Comparison of ENCODE assay signal across 1 cellular context in the genomic region with DNA sequence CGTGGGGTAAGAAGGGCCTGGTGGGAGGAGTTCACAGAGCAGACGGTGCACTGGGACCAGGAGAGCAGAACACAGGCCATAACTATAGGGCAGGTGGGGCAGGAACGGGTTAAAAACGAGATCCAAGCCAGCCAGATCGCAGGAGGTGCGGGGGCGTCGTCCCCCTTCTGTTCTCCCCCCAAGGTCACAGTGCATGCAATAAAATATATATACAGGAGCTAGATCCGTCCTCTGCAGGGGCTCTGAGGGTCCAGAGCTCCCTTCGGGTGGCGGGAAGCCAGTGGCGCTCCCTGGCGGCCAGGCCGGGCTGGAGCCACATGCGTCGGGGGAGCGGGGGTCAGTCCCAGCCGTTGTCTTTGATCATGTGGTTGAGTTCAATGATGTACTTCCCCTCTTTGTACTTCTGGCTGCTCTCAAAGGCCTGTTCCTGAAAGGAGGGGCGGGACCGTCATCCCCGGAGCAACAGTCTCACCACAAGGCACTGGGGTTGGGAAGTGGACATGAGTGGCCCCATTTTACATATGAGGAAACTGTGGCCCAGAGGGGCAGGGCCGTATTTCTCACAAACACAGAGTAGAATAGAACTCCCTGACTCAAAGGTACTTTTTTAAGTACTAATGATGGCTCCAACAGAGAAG.
TF ChIP-seq lines count a peak whose summit lies in the region.

No MANE protein-coding gene starts in this region.

TF ChIP-seq in K562, 482 proteins besides CTCF, POLR2A, EP300 and RAD21 (continued from another document and continues in another):
- TF ChIP-seq, protein P1, sequence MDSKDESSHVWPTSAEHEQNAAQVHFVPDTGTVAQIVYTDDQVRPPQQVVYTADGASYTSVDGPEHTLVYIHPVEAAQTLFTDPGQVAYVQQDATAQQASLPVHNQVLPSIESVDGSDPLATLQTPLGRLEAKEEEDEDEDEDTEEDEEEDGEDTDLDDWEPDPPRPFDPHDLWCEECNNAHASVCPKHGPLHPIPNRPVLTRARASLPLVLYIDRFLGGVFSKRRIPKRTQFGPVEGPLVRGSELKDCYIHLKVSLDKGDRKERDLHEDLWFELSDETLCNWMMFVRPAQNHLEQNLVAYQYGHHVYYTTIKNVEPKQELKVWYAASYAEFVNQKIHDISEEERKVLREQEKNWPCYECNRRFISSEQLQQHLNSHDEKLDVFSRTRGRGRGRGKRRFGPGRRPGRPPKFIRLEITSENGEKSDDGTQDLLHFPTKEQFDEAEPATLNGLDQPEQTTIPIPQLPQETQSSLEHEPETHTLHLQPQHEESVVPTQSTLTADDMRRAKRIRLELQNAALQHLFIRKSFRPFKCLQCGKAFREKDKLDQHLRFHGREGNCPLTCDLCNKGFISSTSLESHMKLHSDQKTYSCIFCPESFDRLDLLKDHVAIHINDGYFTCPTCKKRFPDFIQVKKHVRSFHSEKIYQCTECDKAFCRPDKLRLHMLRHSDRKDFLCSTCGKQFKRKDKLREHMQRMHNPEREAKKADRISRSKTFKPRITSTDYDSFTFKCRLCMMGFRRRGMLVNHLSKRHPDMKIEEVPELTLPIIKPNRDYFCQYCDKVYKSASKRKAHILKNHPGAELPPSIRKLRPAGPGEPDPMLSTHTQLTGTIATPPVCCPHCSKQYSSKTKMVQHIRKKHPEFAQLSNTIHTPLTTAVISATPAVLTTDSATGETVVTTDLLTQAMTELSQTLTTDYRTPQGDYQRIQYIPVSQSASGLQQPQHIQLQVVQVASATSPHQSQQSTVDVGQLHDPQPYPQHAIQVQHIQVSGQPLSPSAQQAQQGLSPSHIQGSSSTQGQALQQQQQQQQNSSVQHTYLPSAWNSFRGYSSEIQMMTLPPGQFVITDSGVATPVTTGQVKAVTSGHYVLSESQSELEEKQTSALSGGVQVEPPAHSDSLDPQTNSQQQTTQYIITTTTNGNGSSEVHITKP (IDR thresholded peaks at IDR 0.05; ENCODE audit: partially characterized antibody): peak; percentile 57
- TF ChIP-seq ZNF766 (CRISPR knock-in tag; conservative IDR thresholded peaks at IDR 0.05) (peak; percentile 96), MXI1 (IDR thresholded peaks at IDR 0.05; ENCODE audit: low read depth, low read length) (no peak), STAG1 (CRISPR knock-in tag; IDR thresholded peaks at IDR 0.05; ENCODE audit: borderline replicate concordance) (no peak), CBFA2T2 (conservative IDR thresholded peaks at IDR 0.05) (no peak; the same call in 1 of the 2 replicates), MBD2 (IDR thresholded peaks at IDR 0.05; ENCODE audit: borderline replicate concordance, low read depth) (no peak), ZNF134 (CRISPR knock-in tag; conservative IDR thresholded peaks at IDR 0.05) (peak; percentile 75), TARDBP (IDR thresholded peaks at IDR 0.05) (no peak), HIVEP1 (CRISPR knock-in tag; IDR thresholded peaks at IDR 0.05) (peak; percentile 95), TCF7 (IDR thresholded peaks at IDR 0.05; ENCODE audit: borderline replicate concordance) (no peak), ZNF551 (CRISPR knock-in tag; IDR thresholded peaks at IDR 0.05) (no peak), ELF1 (tag; IDR thresholded peaks at IDR 0.05) (peak; percentile 78), ZNF668 (CRISPR knock-in tag; IDR thresholded peaks at IDR 0.05) (peak; percentile 96), RFX7 (CRISPR knock-in tag; IDR thresholded peaks at IDR 0.05) (peak; percentile 86; the same call in 1 of the 2 replicates), POLR2AphosphoS2 (IDR thresholded peaks at IDR 0.05; ENCODE audit: low read length) (no peak), DMBX1 (CRISPR knock-in tag; IDR thresholded peaks at IDR 0.05; ENCODE audit: borderline replicate concordance) (peak; percentile 98), ZNF444 (CRISPR knock-in tag; IDR thresholded peaks at IDR 0.05) (peak; percentile 83), MTA1 (IDR thresholded peaks at IDR 0.05; ENCODE audit: borderline replicate concordance) (peak; percentile 59), SMARCC2 (IDR thresholded peaks at IDR 0.05; ENCODE audit: low read depth) (no peak), SIN3B (IDR thresholded peaks at IDR 0.05; ENCODE audit: low read depth) (0 out of 2 replicates have a peak, but pooled peaks have one; percentile 4), NR3C1 (CRISPR knock-in tag; IDR thresholded peaks at IDR 0.05) (no peak), SRSF1 (IDR thresholded peaks at IDR 0.05; ENCODE audit: low read depth, low read length) (no peak), BMI1 (IDR thresholded peaks at IDR 0.05; ENCODE audit: low read length) (no peak), RBM34 (IDR thresholded peaks at IDR 0.05; ENCODE audit: borderline replicate concordance, insufficient read depth, low read length) (no peak), NR2F6 (CRISPR knock-in tag; IDR thresholded peaks at IDR 0.05) (no peak), ZNF644 (tag; IDR thresholded peaks at IDR 0.05; ENCODE audit: low read depth) (peak; percentile 85; the same call in 1 of the 2 replicates), ZNF586 (CRISPR knock-in tag; conservative IDR thresholded peaks at IDR 0.05) (peak; percentile 89), ASH1L (IDR thresholded peaks at IDR 0.05; ENCODE audit: borderline replicate concordance, low read depth, partially characterized antibody) (no peak), SMARCA4 (IDR thresholded peaks at IDR 0.05) (no peak; the same call in 1 of the 2 replicates), SOX6 (IDR thresholded peaks at IDR 0.05) (peak; percentile 94), MYNN (IDR thresholded peaks at IDR 0.05) (0 out of 2 replicates have a peak, but pooled peaks have one; percentile 8), MYNN (CRISPR knock-in tag; IDR thresholded peaks at IDR 0.05) (no peak), ZNF431 (CRISPR knock-in tag; IDR thresholded peaks at IDR 0.05) (no peak), HNRNPH1 (optimal IDR thresholded peaks at IDR 0.05; ENCODE audit: low read depth, low read length) (no peak), GABPB2 (CRISPR knock-in tag; conservative IDR thresholded peaks at IDR 0.05) (0 out of 2 replicates have a peak, but pooled peaks have one; percentile 67), ETV5 (CRISPR knock-in tag; IDR thresholded peaks at IDR 0.05; ENCODE audit: low read depth) (peak; percentile 99), MYC (IDR thresholded peaks at IDR 0.05; ENCODE audit: low read depth, low read length) (peak; percentile 98), MYC (CRISPR knock-in tag; IDR thresholded peaks at IDR 0.05; ENCODE audit: borderline replicate concordance, low read depth) (0 out of 2 replicates have a peak, but pooled peaks have one; percentile 60), GABPA (tag; conservative IDR thresholded peaks at IDR 0.05; ENCODE audit: low read depth) (peak; percentile 53), KDM4B (IDR thresholded peaks at IDR 0.05; ENCODE audit: borderline replicate concordance in 2 of 2, low read depth in 1 of 2) (no peak), NFIC (IDR thresholded peaks at IDR 0.05) (no peak), ARNT (IDR thresholded peaks at IDR 0.05) (no peak), POLR2B (IDR thresholded peaks at IDR 0.05; ENCODE audit: low read depth, partially characterized antibody) (no peak), NONO (IDR thresholded peaks at IDR 0.05; ENCODE audit: low read depth in 2 of 2, low read length in 1 of 2) (no peak)
- TF ChIP-seq, protein P2, sequence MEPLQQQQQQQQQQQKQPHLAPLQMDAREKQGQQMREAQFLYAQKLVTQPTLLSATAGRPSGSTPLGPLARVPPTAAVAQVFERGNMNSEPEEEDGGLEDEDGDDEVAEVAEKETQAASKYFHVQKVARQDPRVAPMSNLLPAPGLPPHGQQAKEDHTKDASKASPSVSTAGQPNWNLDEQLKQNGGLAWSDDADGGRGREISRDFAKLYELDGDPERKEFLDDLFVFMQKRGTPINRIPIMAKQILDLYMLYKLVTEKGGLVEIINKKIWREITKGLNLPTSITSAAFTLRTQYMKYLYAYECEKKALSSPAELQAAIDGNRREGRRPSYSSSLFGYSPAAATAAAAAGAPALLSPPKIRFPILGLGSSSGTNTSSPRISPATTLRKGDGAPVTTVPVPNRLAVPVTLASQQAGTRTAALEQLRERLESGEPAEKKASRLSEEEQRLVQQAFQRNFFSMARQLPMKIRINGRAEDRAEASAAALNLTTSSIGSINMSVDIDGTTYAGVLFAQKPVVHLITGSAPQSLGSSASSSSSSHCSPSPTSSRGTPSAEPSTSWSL (CRISPR knock-in tag; IDR thresholded peaks at IDR 0.05; ENCODE audit: borderline replicate concordance): peak; percentile 94; the same call in 1 of the 2 replicates
- TF ChIP-seq, protein P3, sequence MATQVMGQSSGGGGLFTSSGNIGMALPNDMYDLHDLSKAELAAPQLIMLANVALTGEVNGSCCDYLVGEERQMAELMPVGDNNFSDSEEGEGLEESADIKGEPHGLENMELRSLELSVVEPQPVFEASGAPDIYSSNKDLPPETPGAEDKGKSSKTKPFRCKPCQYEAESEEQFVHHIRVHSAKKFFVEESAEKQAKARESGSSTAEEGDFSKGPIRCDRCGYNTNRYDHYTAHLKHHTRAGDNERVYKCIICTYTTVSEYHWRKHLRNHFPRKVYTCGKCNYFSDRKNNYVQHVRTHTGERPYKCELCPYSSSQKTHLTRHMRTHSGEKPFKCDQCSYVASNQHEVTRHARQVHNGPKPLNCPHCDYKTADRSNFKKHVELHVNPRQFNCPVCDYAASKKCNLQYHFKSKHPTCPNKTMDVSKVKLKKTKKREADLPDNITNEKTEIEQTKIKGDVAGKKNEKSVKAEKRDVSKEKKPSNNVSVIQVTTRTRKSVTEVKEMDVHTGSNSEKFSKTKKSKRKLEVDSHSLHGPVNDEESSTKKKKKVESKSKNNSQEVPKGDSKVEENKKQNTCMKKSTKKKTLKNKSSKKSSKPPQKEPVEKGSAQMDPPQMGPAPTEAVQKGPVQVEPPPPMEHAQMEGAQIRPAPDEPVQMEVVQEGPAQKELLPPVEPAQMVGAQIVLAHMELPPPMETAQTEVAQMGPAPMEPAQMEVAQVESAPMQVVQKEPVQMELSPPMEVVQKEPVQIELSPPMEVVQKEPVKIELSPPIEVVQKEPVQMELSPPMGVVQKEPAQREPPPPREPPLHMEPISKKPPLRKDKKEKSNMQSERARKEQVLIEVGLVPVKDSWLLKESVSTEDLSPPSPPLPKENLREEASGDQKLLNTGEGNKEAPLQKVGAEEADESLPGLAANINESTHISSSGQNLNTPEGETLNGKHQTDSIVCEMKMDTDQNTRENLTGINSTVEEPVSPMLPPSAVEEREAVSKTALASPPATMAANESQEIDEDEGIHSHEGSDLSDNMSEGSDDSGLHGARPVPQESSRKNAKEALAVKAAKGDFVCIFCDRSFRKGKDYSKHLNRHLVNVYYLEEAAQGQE (CRISPR knock-in tag; IDR thresholded peaks at IDR 0.05; ENCODE audit: low read depth): peak; percentile 73; the same call in 1 of the 2 replicates
- TF ChIP-seq, protein P4, sequence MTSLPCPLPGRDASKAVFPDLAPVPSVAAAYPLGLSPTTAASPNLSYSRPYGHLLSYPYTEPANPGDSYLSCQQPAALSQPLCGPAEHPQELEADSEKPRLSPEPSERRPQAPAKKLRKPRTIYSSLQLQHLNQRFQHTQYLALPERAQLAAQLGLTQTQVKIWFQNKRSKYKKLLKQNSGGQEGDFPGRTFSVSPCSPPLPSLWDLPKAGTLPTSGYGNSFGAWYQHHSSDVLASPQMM (CRISPR knock-in tag; IDR thresholded peaks at IDR 0.05): 0 out of 2 replicates have a peak, but pooled peaks have one; percentile 53
- TF ChIP-seq, protein P5, sequence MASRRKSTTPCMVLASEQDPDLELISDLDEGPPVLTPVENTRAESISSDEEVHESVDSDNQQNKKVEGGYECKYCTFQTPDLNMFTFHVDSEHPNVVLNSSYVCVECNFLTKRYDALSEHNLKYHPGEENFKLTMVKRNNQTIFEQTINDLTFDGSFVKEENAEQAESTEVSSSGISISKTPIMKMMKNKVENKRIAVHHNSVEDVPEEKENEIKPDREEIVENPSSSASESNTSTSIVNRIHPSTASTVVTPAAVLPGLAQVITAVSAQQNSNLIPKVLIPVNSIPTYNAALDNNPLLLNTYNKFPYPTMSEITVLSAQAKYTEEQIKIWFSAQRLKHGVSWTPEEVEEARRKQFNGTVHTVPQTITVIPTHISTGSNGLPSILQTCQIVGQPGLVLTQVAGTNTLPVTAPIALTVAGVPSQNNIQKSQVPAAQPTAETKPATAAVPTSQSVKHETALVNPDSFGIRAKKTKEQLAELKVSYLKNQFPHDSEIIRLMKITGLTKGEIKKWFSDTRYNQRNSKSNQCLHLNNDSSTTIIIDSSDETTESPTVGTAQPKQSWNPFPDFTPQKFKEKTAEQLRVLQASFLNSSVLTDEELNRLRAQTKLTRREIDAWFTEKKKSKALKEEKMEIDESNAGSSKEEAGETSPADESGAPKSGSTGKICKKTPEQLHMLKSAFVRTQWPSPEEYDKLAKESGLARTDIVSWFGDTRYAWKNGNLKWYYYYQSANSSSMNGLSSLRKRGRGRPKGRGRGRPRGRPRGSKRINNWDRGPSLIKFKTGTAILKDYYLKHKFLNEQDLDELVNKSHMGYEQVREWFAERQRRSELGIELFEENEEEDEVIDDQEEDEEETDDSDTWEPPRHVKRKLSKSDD (conservative IDR thresholded peaks at IDR 0.05; ENCODE audit: low read length): no peak
- TF ChIP-seq, protein P6, sequence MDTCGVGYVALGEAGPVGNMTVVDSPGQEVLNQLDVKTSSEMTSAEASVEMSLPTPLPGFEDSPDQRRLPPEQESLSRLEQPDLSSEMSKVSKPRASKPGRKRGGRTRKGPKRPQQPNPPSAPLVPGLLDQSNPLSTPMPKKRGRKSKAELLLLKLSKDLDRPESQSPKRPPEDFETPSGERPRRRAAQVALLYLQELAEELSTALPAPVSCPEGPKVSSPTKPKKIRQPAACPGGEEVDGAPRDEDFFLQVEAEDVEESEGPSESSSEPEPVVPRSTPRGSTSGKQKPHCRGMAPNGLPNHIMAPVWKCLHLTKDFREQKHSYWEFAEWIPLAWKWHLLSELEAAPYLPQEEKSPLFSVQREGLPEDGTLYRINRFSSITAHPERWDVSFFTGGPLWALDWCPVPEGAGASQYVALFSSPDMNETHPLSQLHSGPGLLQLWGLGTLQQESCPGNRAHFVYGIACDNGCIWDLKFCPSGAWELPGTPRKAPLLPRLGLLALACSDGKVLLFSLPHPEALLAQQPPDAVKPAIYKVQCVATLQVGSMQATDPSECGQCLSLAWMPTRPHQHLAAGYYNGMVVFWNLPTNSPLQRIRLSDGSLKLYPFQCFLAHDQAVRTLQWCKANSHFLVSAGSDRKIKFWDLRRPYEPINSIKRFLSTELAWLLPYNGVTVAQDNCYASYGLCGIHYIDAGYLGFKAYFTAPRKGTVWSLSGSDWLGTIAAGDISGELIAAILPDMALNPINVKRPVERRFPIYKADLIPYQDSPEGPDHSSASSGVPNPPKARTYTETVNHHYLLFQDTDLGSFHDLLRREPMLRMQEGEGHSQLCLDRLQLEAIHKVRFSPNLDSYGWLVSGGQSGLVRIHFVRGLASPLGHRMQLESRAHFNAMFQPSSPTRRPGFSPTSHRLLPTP (IDR thresholded peaks at IDR 0.05; ENCODE audit: borderline replicate concordance, extremely low read depth, insufficient read length): no peak
